8 cellular contexts compared by ENCODE assay signal in genomic region chr12:8038659-8039114, GRCh38. TPM values are rescaled to one million over a fixed set of nuclear protein-coding genes. Genes with fewer than 3 reads are reported as not detected.
DNase-seq lines count a peak whose midpoint lies in the region; ATAC-seq and TF ChIP-seq lines count a peak whose summit lies in the region.

No MANE protein-coding gene starts in this region.

- ATAC-seq in activated CD8-positive, alpha-beta T cell treated with anti-CD3 and anti-CD28 coated beads, Interleukin-2, amount 10 ng/mL, durations not matched to agents 7 days and 5 days = peak; percentile 79
- ATAC-seq in natural killer cell (peak; percentile 66 to 83 (median 81)), HG02588 (IDR thresholded peaks at IDR 0.05; ENCODE audit: unreplicated experiment) (no peak)

- H3K27ac ChIP-seq in fibroblast of lung (ENCODE audit: insufficient read depth, low read length) (peak overlapping the region; percentile 41), vagina (peak overlapping the region; percentile 58)

- H3K27me3 ChIP-seq in fibroblast of lung (ENCODE audit: control insufficient read depth, insufficient read depth, low read length) (no peaks in the 10 kb centered on the region), vagina (no peaks in the 10 kb centered on the region)

- intact Hi-C loops in natural killer cell (cut with micrococcal nuclease) (no loop called here), vagina (cut with DNase I) (loop anchor here (10.0 kb wide), 1 partner anchor 46 kb away; the partner anchor contains the start of gene NECAP1)

- DNase-seq in DMS53 treated with DMSO at 0.1 percent for 48 hours (lab: John Stamatoyannopoulos, UW; ENCODE audit: unreplicated experiment) = peak; percentile 83
- DNase-seq in NCI-H146 (lab: John Stamatoyannopoulos, UW) = peak; percentile 95
- peak; percentile 57 for DNase-seq in activated CD8-positive, alpha-beta T cell treated with anti-CD3 and anti-CD28 coated beads, Interleukin-2, amount 10 ng/mL, durations not matched to agents 7 days and 5 days
- DNase-seq in fibroblast of lung (ENCODE audit: low read depth in 2 of 2) = peak; percentile 51 to 72
- no peak for DNase-seq in natural killer cell
- DNase-seq in vagina (ENCODE audit: extremely low spot score in 2 of 2) = no peak
- no peak for DNase-seq in NK-92 treated with Interleukin-12 subunit alpha and Interleukin-12 subunit beta, amount 100 ng/mL, for 24 hours (lab: John Stamatoyannopoulos, UW)

- H3K9me3 Mint-ChIP-seq in activated CD8-positive, alpha-beta T cell treated with anti-CD3 and anti-CD28 coated beads, Interleukin-2, amount 10 ng/mL, durations not matched to agents 7 days and 5 days (ENCODE audit: insufficient read depth) = no peaks in the 10 kb centered on the region
- H3K9me3 Mint-ChIP-seq in natural killer cell = no peaks in the 10 kb centered on the region

- H3K9ac ChIP-seq in fibroblast of lung (ENCODE audit: insufficient read depth, low read length) = no peak overlapping the region

- H3K4me1 Mint-ChIP-seq in activated CD8-positive, alpha-beta T cell treated with anti-CD3 and anti-CD28 coated beads, Interleukin-2, amount 10 ng/mL, durations not matched to agents 7 days and 5 days (ENCODE audit: low read depth) = peaks cover 59% of the 10 kb centered on the region
- peaks cover 56 to 63% of the 10 kb centered on the region in 2 donors for H3K4me1 Mint-ChIP-seq in natural killer cell

- H4K20me1 ChIP-seq in fibroblast of lung (ENCODE audit: control insufficient read depth, extremely low read depth, insufficient read depth, low read length) = no peaks in the 10 kb centered on the region

- H3K4me3 ChIP-seq in fibroblast of lung (replicated peaks in 1 of 4; ENCODE audit: control extremely low read depth in 1 of 4, insufficient read depth in 1 of 4, low read depth in 3 of 4, low read length in 4 of 4) = peak overlapping the region; percentile 21 to 50 (median 24)
- H3K4me3 ChIP-seq in vagina = peak overlapping the region; percentile 21 to 38

- peaks cover 53% of the 10 kb centered on the region for H3K79me2 ChIP-seq in fibroblast of lung (ENCODE audit: control insufficient read depth, insufficient read depth, low read length)

- no peak overlapping the region for H2AFZ ChIP-seq in fibroblast of lung (ENCODE audit: low read length)

- H3K4me2 ChIP-seq in fibroblast of lung (ENCODE audit: extremely low read depth, insufficient read depth, low read length) = peak overlapping the region; percentile 95

- H3K36me3 ChIP-seq in fibroblast of lung (ENCODE audit: control insufficient read depth, insufficient read depth, low read length) = peaks cover 16% of the 10 kb centered on the region
- H3K36me3 ChIP-seq in vagina = peaks cover 0 to 35% of the 10 kb centered on the region in 2 donors

- TF ChIP-seq POLR2A in vagina (IDR thresholded peaks at IDR 0.05) = no peak

- H3K27ac Mint-ChIP-seq in activated CD8-positive, alpha-beta T cell treated with anti-CD3 and anti-CD28 coated beads, Interleukin-2, amount 10 ng/mL, durations not matched to agents 7 days and 5 days = peak overlapping the region; percentile 69
- peak overlapping the region; percentile 28 to 74 for H3K27ac Mint-ChIP-seq in natural killer cell

- peaks cover 18% of the 10 kb centered on the region for H3K4me1 ChIP-seq in fibroblast of lung (ENCODE audit: control insufficient read depth, extremely low read depth, insufficient read depth, low read length)
- H3K4me1 ChIP-seq in vagina = peaks cover 56% of the 10 kb centered on the region

- H3K9me3 ChIP-seq in fibroblast of lung (ENCODE audit: control insufficient read depth, insufficient read depth, low read depth, low read length) = no peaks in the 10 kb centered on the region
- H3K9me3 ChIP-seq in vagina = no peaks in the 10 kb centered on the region

- POLR2A ChIA-PET in activated CD8-positive, alpha-beta T cell treated with anti-CD3 and anti-CD28 coated beads, Interleukin-2, amount 10 ng/mL, durations not matched to agents 7 days and 5 days (lab: Charles Lee) = interaction anchor here (0.6 to 2.2 kb wide), 6 partner anchors 11 to 106 kb away, joined by 3 to 12 read pairs (median 5); partner anchors contain the start of gene SLC2A3

- H3K4me3 Mint-ChIP-seq in activated CD8-positive, alpha-beta T cell treated with anti-CD3 and anti-CD28 coated beads, Interleukin-2, amount 10 ng/mL, durations not matched to agents 7 days and 5 days = peak overlapping the region; percentile 53
- peak overlapping the region; percentile 65 for H3K4me3 Mint-ChIP-seq in natural killer cell

- H3K27me3 Mint-ChIP-seq in activated CD8-positive, alpha-beta T cell treated with anti-CD3 and anti-CD28 coated beads, Interleukin-2, amount 10 ng/mL, durations not matched to agents 7 days and 5 days (ENCODE audit: low read depth) = no peaks in the 10 kb centered on the region
- no peaks in the 10 kb centered on the region for H3K27me3 Mint-ChIP-seq in natural killer cell (ENCODE audit: low read depth in 2 of 2)

- no peak for TF ChIP-seq CTCF in fibroblast of lung (conservative IDR thresholded peaks at IDR 0.05 in 1 of 2, IDR thresholded peaks at IDR 0.05 in 1 of 2; ENCODE audit: low read depth in 1 of 2, low read length in 2 of 2)
- no peak for TF ChIP-seq CTCF in natural killer cell (IDR thresholded peaks at IDR 0.05)
- TF ChIP-seq CTCF in vagina (IDR thresholded peaks at IDR 0.05) = no peak

- H3K36me3 Mint-ChIP-seq in activated CD8-positive, alpha-beta T cell treated with anti-CD3 and anti-CD28 coated beads, Interleukin-2, amount 10 ng/mL, durations not matched to agents 7 days and 5 days (ENCODE audit: low read depth) = peaks cover 42% of the 10 kb centered on the region
- peaks cover 7% of the 10 kb centered on the region for H3K36me3 Mint-ChIP-seq in natural killer cell

- CTCF ChIA-PET in activated CD8-positive, alpha-beta T cell treated with anti-CD3 and anti-CD28 coated beads, Interleukin-2, amount 10 ng/mL, durations not matched to agents 7 days and 5 days (lab: Charles Lee) = interaction anchor here (1.2 to 12.0 kb wide), 6 partner anchors 10 to 199 kb away, joined by 3 to 235 read pairs (median 4); no protein-coding TSS in a partner anchor

RNA-seq across cellular contexts. Expression of gene FOXJ2, which starts 6.2 kb away (rescaled TPM):
- total RNA-seq in activated CD8-positive, alpha-beta T cell treated with anti-CD3 and anti-CD28 coated beads, Interleukin-2, amount 10 ng/mL, durations not matched to agents 7 days and 5 days = 10 to 100 TPM; 16.9 to 17.1 TPM
- 5.4 and 8.3 TPM in 2 replicates for total RNA-seq in fibroblast of lung
- 8.3 and 9.2 TPM in 2 replicates for polyA plus RNA-seq in fibroblast of lung
- 12.0 and 13.8 TPM in 2 replicates for polyA plus RNA-seq in fibroblast of lung (2012)
- polyA minus RNA-seq in fibroblast of lung (ENCODE audit: low replicate concordance) = 42.4 and 75.1 TPM in 2 replicates
- total RNA-seq in natural killer cell = 10 to 100 TPM; 27.8 to 28.5 (median 28.4) TPM
- total RNA-seq in vagina = 24.8 TPM

RNA-seq across cellular contexts. Expression of gene C3AR1, which starts 27.5 kb away (rescaled TPM):
- total RNA-seq in activated CD8-positive, alpha-beta T cell treated with anti-CD3 and anti-CD28 coated beads, Interleukin-2, amount 10 ng/mL, durations not matched to agents 7 days and 5 days = 1 to 10 TPM; 8.8 to 9.1 TPM
- total RNA-seq in fibroblast of lung (0.17 TPM in 1 of 2 replicates, not detected in the other), natural killer cell (10 to 100 TPM in 2 of 3 donors, 1 to 10 TPM in 1; 9.5 to 16.9 (median 13.0) TPM), vagina (6.4 TPM)
- polyA plus RNA-seq in fibroblast of lung = 0.34 and 0.37 TPM in 2 replicates
- polyA plus RNA-seq in fibroblast of lung (2012) = 0.23 and 0.24 TPM in 2 replicates
- 22.9 TPM in 1 of 2 replicates, not detected in the other for polyA minus RNA-seq in fibroblast of lung (ENCODE audit: low replicate concordance)

RNA-seq across cellular contexts. Expression of gene NECAP1, which starts 43.4 kb away (rescaled TPM):
- total RNA-seq in activated CD8-positive, alpha-beta T cell treated with anti-CD3 and anti-CD28 coated beads, Interleukin-2, amount 10 ng/mL, durations not matched to agents 7 days and 5 days = 10 to 100 TPM; 31.9 to 34.3 TPM
- total RNA-seq in fibroblast of lung = 40.8 and 41.1 TPM in 2 replicates
- polyA plus RNA-seq in fibroblast of lung = 31.0 and 37.9 TPM in 2 replicates
- 17.3 and 21.0 TPM in 2 replicates for polyA plus RNA-seq in fibroblast of lung (2012)
- 23.0 and 25.8 TPM in 2 replicates for polyA minus RNA-seq in fibroblast of lung (ENCODE audit: low replicate concordance)
- total RNA-seq in natural killer cell = 100 to 1,000 TPM; 100 to 122 (median 115) TPM
- total RNA-seq in vagina = 48.1 TPM

Comparison
In these comparisons a context has a peak if more than half of its experiments do, and no peak if none do; other contexts are left out.
1. DNase-seq: peak in DMS53 treated with DMSO at 0.1 percent for 48 hours (single experiment), NCI-H146 (single experiment), activated CD8-positive, alpha-beta T cell treated with anti-CD3 and anti-CD28 coated beads, Interleukin-2, amount 10 ng/mL, durations not matched to agents 7 days and 5 days (single experiment) and fibroblast of lung (2 of 2); none in natural killer cell (single experiment), vagina (0 of 2) and NK-92 treated with Interleukin-12 subunit alpha and Interleukin-12 subunit beta, amount 100 ng/mL, for 24 hours (single experiment).